8 cellular contexts compared by ENCODE assay signal in the genomic region with DNA sequence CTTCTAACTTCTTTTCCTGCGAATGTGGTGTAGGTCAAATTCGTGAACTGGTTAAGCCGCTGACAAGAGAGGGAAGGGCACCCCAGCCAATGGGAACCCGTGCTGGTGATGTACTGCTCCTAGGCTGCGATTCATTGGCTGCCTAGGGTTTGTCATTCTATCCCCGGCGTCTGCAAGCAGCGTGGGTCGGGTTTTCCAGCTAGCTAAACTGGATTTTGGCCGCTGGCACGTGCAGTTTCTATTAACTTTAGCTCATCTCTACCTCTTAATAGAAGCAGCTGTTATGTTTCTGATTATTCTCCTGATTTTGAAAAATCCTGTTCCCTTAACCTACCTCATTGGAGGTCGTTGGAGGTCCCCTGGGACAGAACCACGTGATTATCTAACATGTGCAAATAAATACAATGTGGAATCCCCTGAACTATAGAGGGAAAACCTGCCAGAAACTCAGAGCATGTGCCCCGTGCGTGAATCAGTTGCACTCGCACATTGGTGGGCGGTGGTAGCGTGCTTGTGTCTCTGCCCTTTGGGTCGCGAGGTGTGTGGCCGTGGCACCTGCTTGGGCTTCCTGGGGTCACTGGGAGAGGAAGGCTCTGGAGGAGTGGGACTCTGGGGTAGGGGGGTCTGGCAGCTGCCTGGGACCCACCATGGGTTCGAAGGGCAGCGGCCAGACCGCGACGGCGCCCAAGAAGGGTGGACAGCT. TPM values are rescaled to one million over a fixed set of nuclear protein-coding genes. Genes with fewer than 3 reads are reported as not detected.
A peak's percentile ranks its signal among the peaks of the same experiment; 100 is the strongest.
DNase-seq lines count a peak whose midpoint lies in the region; ATAC-seq, FAIRE-seq and TF ChIP-seq lines count a peak whose summit lies in the region.

No MANE protein-coding gene starts in this region.

- H3K36me3 ChIP-seq in hepatocyte (replicated peaks; ENCODE audit: insufficient read depth, low read depth), result no peaks in the 10 kb centered on the region
- no peaks in the 10 kb centered on the region for H3K36me3 ChIP-seq in rectal smooth muscle tissue (ENCODE audit: control insufficient read depth, insufficient read depth, low read length)
- no peaks in the 10 kb centered on the region for H3K36me3 ChIP-seq in aorta (ENCODE audit: control insufficient read depth in 1 of 2, insufficient read depth in 2 of 2, low read length in 1 of 2)

- TF ChIP-seq CTCF in astrocyte of the cerebellum (IDR thresholded peaks at IDR 0.05; ENCODE audit: low read depth, low read length, missing control alignments) (no peak), hepatocyte (IDR thresholded peaks at IDR 0.05; ENCODE audit: poor library complexity) (no peak)

- DNase-seq in GM12891 (ENCODE audit: insufficient read length, low spot score), result peak; percentile 57
- peak; percentile 81 to 99 for DNase-seq in NCI-H187 (lab: John Stamatoyannopoulos, UW)
- DNase-seq in T-helper 9 cell, result peak; percentile 67
- DNase-seq in astrocyte of the cerebellum (ENCODE audit: low read depth), result peak; percentile 78
- peak; percentile 94 for DNase-seq in hepatocyte (ENCODE audit: low spot score)
- peak; percentile 94 for DNase-seq in aorta

- H2AFZ ChIP-seq in hepatocyte, result peak overlapping the region; percentile 82

- peaks cover 33% of the 10 kb centered on the region for H4K20me1 ChIP-seq in hepatocyte (ENCODE audit: insufficient read depth, poor library complexity, severe bottlenecking)

- H3K9me2 ChIP-seq in hepatocyte (replicated peaks; ENCODE audit: insufficient read depth), result no peaks in the 10 kb centered on the region

- H3K4me3 ChIP-seq in astrocyte of the cerebellum (ENCODE audit: low read depth, low read length), result peak overlapping the region; percentile 56
- H3K4me3 ChIP-seq in hepatocyte, result peak overlapping the region; percentile 46
- H3K4me3 ChIP-seq in rectal smooth muscle tissue (ENCODE audit: low read length), result peak overlapping the region; percentile 75
- H3K4me3 ChIP-seq in aorta (ENCODE audit: low read length in 2 of 2), result peak overlapping the region; percentile 60 to 70

- peak overlapping the region; percentile 89 for H3K4me2 ChIP-seq in hepatocyte

- peak; percentile 98 for FAIRE-seq in GM12891 (lab: Jason Lieb, UNC)

- TF ChIP-seq POLR2A in GM12891 (IDR thresholded peaks at IDR 0.05; ENCODE audit: low read depth, low read length), result no peak

- 3% methylated on average over 27 of the region's 27 CpGs for WGBS in hepatocyte (ENCODE audit: low lambda C conversion rate, missing lambda C conversion rate)
- WGBS in aorta, 2 donors, result 0% methylated on average over 27 of the region's 27 CpGs

- in situ Hi-C loops in astrocyte of the cerebellum (cut with HindIII; ENCODE audit: low sequenced_read_pairs), result no loop called here

- intact Hi-C loops in aorta (cut with DNase I), result loop anchor here in 1 of 2 donors (2.0 kb wide), 1 partner anchor 157 kb away; a partner anchor contains a TSS

- H3K27me3 ChIP-seq in hepatocyte (no peaks in the 10 kb centered on the region), rectal smooth muscle tissue (ENCODE audit: control insufficient read depth, insufficient read depth, low read length) (no peaks in the 10 kb centered on the region), aorta (ENCODE audit: control insufficient read depth in 1 of 2, insufficient read depth in 2 of 2, low read length in 1 of 2) (no peaks in the 10 kb centered on the region)

- H3K9ac ChIP-seq in rectal smooth muscle tissue (ENCODE audit: low read length), result peak overlapping the region; percentile 98

- ATAC-seq in HG02870 (IDR thresholded peaks at IDR 0.05; ENCODE audit: unreplicated experiment) (peak; percentile 70), aorta (ENCODE audit: low FRiP score) (peak; percentile 94)

- peaks cover 33% of the 10 kb centered on the region for H3K79me2 ChIP-seq in hepatocyte

- H3K4me1 ChIP-seq in hepatocyte (ENCODE audit: insufficient read depth) (peaks cover 21% of the 10 kb centered on the region), rectal smooth muscle tissue (ENCODE audit: control insufficient read depth, insufficient read depth, low read length) (peaks cover 11% of the 10 kb centered on the region), aorta (ENCODE audit: control insufficient read depth in 1 of 2, insufficient read depth in 2 of 2, low read length in 2 of 2) (peaks cover 4 to 5% of the 10 kb centered on the region in 2 donors)

- H3K9me3 ChIP-seq in hepatocyte (ENCODE audit: low read depth), result no peaks in the 10 kb centered on the region
- no peaks in the 10 kb centered on the region for H3K9me3 ChIP-seq in aorta (ENCODE audit: control insufficient read depth, low read length)

- H3K27ac ChIP-seq in hepatocyte (peak overlapping the region; percentile 99), rectal smooth muscle tissue (ENCODE audit: low read depth, low read length) (peak overlapping the region; percentile 100), aorta (ENCODE audit: low read depth in 1 of 2, low read length in 2 of 2) (peak overlapping the region; percentile 92 to 99)

TF ChIP-seq in GM12891, 5 proteins besides CTCF, POLR2A, EP300 and RAD21:
- TF ChIP-seq PAX5 (IDR thresholded peaks at IDR 0.05; ENCODE audit: insufficient read depth, low read length, severe bottlenecking) (no peak), POU2F2 (IDR thresholded peaks at IDR 0.05; ENCODE audit: low read depth, low read length) (peak; percentile 49; the same call in 1 of the 2 replicates), TAF1 (IDR thresholded peaks at IDR 0.05; ENCODE audit: low read depth, low read length) (no peak; the same call in 1 of the 2 replicates)

RNA-seq across cellular contexts. Expression of a gene that starts 0.9 kb away (rescaled TPM):
- 40.1 TPM for polyA plus RNA-seq in GM12891 (2012; ENCODE audit: low read depth, missing spikeins)
- total RNA-seq in hepatocyte (36.4 and 41.7 TPM in 2 replicates), aorta (10 to 100 TPM; 61.8 to 63.7 TPM)
- polyA plus RNA-seq in hepatocyte (16.2 and 24.2 TPM in 2 replicates), aorta (10 to 100 TPM; 26.4 to 42.2 TPM)

Comparison
In these comparisons a context has a peak if more than half of its experiments do, and no peak if none do; other contexts are left out.
1. Peak in every context shown above with its lines: DNase-seq, ATAC-seq, H3K4me3 ChIP-seq and H3K27ac ChIP-seq.